20 cellular contexts compared by ENCODE assay signal in genomic region chr7:80105706-80106408, GRCh38. TPM values are rescaled to one million over a fixed set of nuclear protein-coding genes. Genes with fewer than 3 reads are reported as not detected.
DNase-seq lines count a peak whose midpoint lies in the region; ATAC-seq and TF ChIP-seq lines count a peak whose summit lies in the region.
"Had no signal": no experiment of that assay in that cellular context is flagged by ENCODE, and none has a peak within 500 bp of the region (broad histone marks: within the 10 kb centered on the region; RNA-seq: fewer than 3 reads in every experiment).

No MANE protein-coding gene starts in this region.

- H3K4me2 ChIP-seq in OCI-LY7 (ENCODE audit: low read length), result no peak overlapping the region

- no peaks in the 10 kb centered on the region for H4K20me1 ChIP-seq in OCI-LY7 (ENCODE audit: insufficient read depth, low read length)

- H3K4me3 Mint-ChIP-seq in activated naive CD8-positive, alpha-beta T cell treated with anti-CD3 and anti-CD28 coated beads, Interleukin-2, amount 10 ng/mL, durations not matched to agents 7 days and 5 days, result no peak overlapping the region
- no peak overlapping the region for H3K4me3 Mint-ChIP-seq in activated naive CD8-positive, alpha-beta T cell treated with anti-CD3 and anti-CD28 coated beads for 36 hours
- H3K4me3 Mint-ChIP-seq: activated CD4-positive, alpha-beta memory T cell treated with anti-CD3 and anti-CD28 coated beads, Interleukin-2, amount 10 ng/mL, durations not matched to agents 7 days and 5 days; activated naive CD4-positive, alpha-beta T cell treated with anti-CD3 and anti-CD28 coated beads for 36 hours had no signal

- in situ Hi-C loops in transverse colon (cut with MboI; ENCODE audit: low pct_ligation_motif_present in 1 of 4, low pct_unique_long_range_greater_than_20kb in 1 of 4, low sequenced_read_pairs in 3 of 4), result no loop called here

- no peaks in the 10 kb centered on the region for H3K9me3 ChIP-seq in transverse colon
- H3K9me3 ChIP-seq in OCI-LY7 (ENCODE audit: low read length), result no peaks in the 10 kb centered on the region
- no peaks in the 10 kb centered on the region for H3K9me3 ChIP-seq in gastroesophageal sphincter

- peaks cover 22% of the 10 kb centered on the region for H3K4me1 Mint-ChIP-seq in activated naive CD8-positive, alpha-beta T cell treated with anti-CD3 and anti-CD28 coated beads, Interleukin-2, amount 10 ng/mL, durations not matched to agents 7 days and 5 days
- H3K4me1 Mint-ChIP-seq in activated naive CD8-positive, alpha-beta T cell treated with anti-CD3 and anti-CD28 coated beads for 36 hours, result peaks cover 21% of the 10 kb centered on the region

- H3K36me3 ChIP-seq in transverse colon, result no peaks in the 10 kb centered on the region
- H3K36me3 ChIP-seq in OCI-LY7 (ENCODE audit: insufficient read depth, low read length), result no peaks in the 10 kb centered on the region
- H3K36me3 ChIP-seq in gastroesophageal sphincter, result no peaks in the 10 kb centered on the region

- peak overlapping the region; percentile 10 for H3K27ac Mint-ChIP-seq in activated naive CD8-positive, alpha-beta T cell treated with anti-CD3 and anti-CD28 coated beads, Interleukin-2, amount 10 ng/mL, durations not matched to agents 7 days and 5 days
- H3K27ac Mint-ChIP-seq in activated naive CD8-positive, alpha-beta T cell treated with anti-CD3 and anti-CD28 coated beads for 36 hours, result no peak overlapping the region
- H3K27ac Mint-ChIP-seq: activated naive CD4-positive, alpha-beta T cell treated with anti-CD3 and anti-CD28 coated beads for 36 hours had no signal

- no peaks in the 10 kb centered on the region for H3K9me3 Mint-ChIP-seq in activated naive CD8-positive, alpha-beta T cell treated with anti-CD3 and anti-CD28 coated beads, Interleukin-2, amount 10 ng/mL, durations not matched to agents 7 days and 5 days
- no peaks in the 10 kb centered on the region for H3K9me3 Mint-ChIP-seq in activated naive CD8-positive, alpha-beta T cell treated with anti-CD3 and anti-CD28 coated beads for 36 hours
- H3K9me3 Mint-ChIP-seq: activated CD4-positive, alpha-beta memory T cell treated with anti-CD3 and anti-CD28 coated beads, Interleukin-2, amount 10 ng/mL, durations not matched to agents 7 days and 5 days; activated naive CD4-positive, alpha-beta T cell treated with anti-CD3 and anti-CD28 coated beads for 36 hours; naive B cell had no signal

- H3K4me3 ChIP-seq in transverse colon (peak overlapping the region in 1 of 4 donors; percentile 13), OCI-LY7 (ENCODE audit: low read depth, low read length, poor library complexity, severe bottlenecking) (no peak overlapping the region), gastroesophageal sphincter (no peak overlapping the region)
- H3K4me3 ChIP-seq: lung had no signal

- BruUV-seq in OCI-LY7 (replicated peaks; lab: Mats Ljungman, UMichigan), result no TSS peak

- H2AFZ ChIP-seq in OCI-LY7 (ENCODE audit: low read length), result no peak overlapping the region

- CTCF ChIA-PET in OCI-LY7 (lab: Charles Lee; ENCODE audit: unreplicated experiment), result no interaction called here

- no peak for DNase-seq in activated naive CD8-positive, alpha-beta T cell treated with anti-CD3 and anti-CD28 coated beads, Interleukin-2, amount 10 ng/mL, durations not matched to agents 7 days and 5 days
- no peak for DNase-seq in activated naive CD8-positive, alpha-beta T cell treated with anti-CD3 and anti-CD28 coated beads for 36 hours
- peak; percentile 60 for DNase-seq in NOMO-1 treated with DMSO at 0.1 percent for 48 hours (lab: John Stamatoyannopoulos, UW; ENCODE audit: unreplicated experiment)
- no peak for DNase-seq in left colon
- no peak for DNase-seq in transverse colon
- no peak for DNase-seq in OCI-LY7 (ENCODE audit: low spot score)
- no peak for DNase-seq in DMS79 (lab: John Stamatoyannopoulos, UW)
- DNase-seq: activated CD4-positive, alpha-beta memory T cell treated with anti-CD3 and anti-CD28 coated beads, Interleukin-2, amount 10 ng/mL, durations not matched to agents 7 days and 5 days; activated naive CD4-positive, alpha-beta T cell treated with anti-CD3 and anti-CD28 coated beads for 36 hours; CD4-positive, CD25-positive, alpha-beta regulatory T cell; DMS53; naive B cell; NCI-H187 treated with DMSO at 0.1 percent for 48 hours; NCI-H446 treated with DMSO at 0.1 percent for 48 hours; NK-92 treated with Interleukin-12 subunit alpha and Interleukin-12 subunit beta, amount 100 ng/mL, for 24 hours; stimulated activated CD4-positive, alpha-beta T cell treated with anti-CD3 and anti-CD28 coated beads, Interleukin-4, amount 100 ng/mL, for 1 hour; substantia nigra had no signal

- no peaks in the 10 kb centered on the region for H3K9me2 ChIP-seq in OCI-LY7 (ENCODE audit: insufficient read depth, low read length)

- POLR2A ChIA-PET in activated naive CD8-positive, alpha-beta T cell treated with anti-CD3 and anti-CD28 coated beads, Interleukin-2, amount 10 ng/mL, durations not matched to agents 7 days and 5 days (lab: Charles Lee), result no interaction called here
- POLR2A ChIA-PET in OCI-LY7 (lab: Charles Lee), result interaction anchor here (0.8 kb wide), 1 partner anchor 9 kb away, joined by 3 read pairs; no protein-coding TSS in a partner anchor

- H3K27me3 Mint-ChIP-seq in activated naive CD8-positive, alpha-beta T cell treated with anti-CD3 and anti-CD28 coated beads, Interleukin-2, amount 10 ng/mL, durations not matched to agents 7 days and 5 days, result peaks cover 7% of the 10 kb centered on the region
- H3K27me3 Mint-ChIP-seq in activated naive CD8-positive, alpha-beta T cell treated with anti-CD3 and anti-CD28 coated beads for 36 hours, result no peaks in the 10 kb centered on the region
- H3K27me3 Mint-ChIP-seq: activated CD4-positive, alpha-beta memory T cell treated with anti-CD3 and anti-CD28 coated beads, Interleukin-2, amount 10 ng/mL, durations not matched to agents 7 days and 5 days; CD4-positive, CD25-positive, alpha-beta regulatory T cell; naive B cell had no signal

- H3K79me2 ChIP-seq in OCI-LY7 (ENCODE audit: insufficient read depth, low read depth, low read length), result no peaks in the 10 kb centered on the region

- H3K27ac ChIP-seq in transverse colon, result peak overlapping the region; percentile 56 to 74 (median 72)
- H3K27ac ChIP-seq in OCI-LY7 (ENCODE audit: low read depth, low read length, poor library complexity, severe bottlenecking), result no peak overlapping the region
- H3K27ac ChIP-seq in gastroesophageal sphincter, result no peak overlapping the region

- H3K27me3 ChIP-seq in transverse colon (no peaks in the 10 kb centered on the region), gastroesophageal sphincter (no peaks in the 10 kb centered on the region)

- WGBS in transverse colon (ENCODE audit: low coverage in 1 of 2), 2 donors, result 46% methylated on average over 3 of the region's 3 CpGs; no CpG with 5 or more reads in 1 of the 2 donors
- 81 to 90% methylated on average over 3 of the region's 3 CpGs for WGBS in gastroesophageal sphincter (ENCODE audit: low coverage in 1 of 2), 2 donors

- TF ChIP-seq CTCF in transverse colon (IDR thresholded peaks at IDR 0.05), result no peak
- no peak for TF ChIP-seq CTCF in OCI-LY7 (conservative IDR thresholded peaks at IDR 0.05; ENCODE audit: low read length)
- TF ChIP-seq CTCF in gastroesophageal sphincter (IDR thresholded peaks at IDR 0.05), result no peak

- no peak for ATAC-seq in activated naive CD8-positive, alpha-beta T cell treated with anti-CD3 and anti-CD28 coated beads, Interleukin-2, amount 10 ng/mL, durations not matched to agents 7 days and 5 days (ENCODE audit: low read depth)
- peak; percentile 94 for ATAC-seq in left colon
- no peak for ATAC-seq in gastroesophageal sphincter
- ATAC-seq: Right ventricle myocardium inferior had no signal

- intact Hi-C loops in left colon (cut with DNase I, micrococcal nuclease) (no loop called here), transverse colon (cut with DNase I; ENCODE audit: low total_unique reads) (no loop called here), OCI-LY7 (cut with micrococcal nuclease; ENCODE audit: unreplicated experiment) (no loop called here)

- TF ChIP-seq EP300 in transverse colon (IDR thresholded peaks at IDR 0.05; ENCODE audit: low read depth) (no peak), gastroesophageal sphincter (IDR thresholded peaks at IDR 0.05) (no peak)

- TF ChIP-seq POLR2A in transverse colon (IDR thresholded peaks at IDR 0.05), result no peak
- TF ChIP-seq POLR2A in gastroesophageal sphincter (IDR thresholded peaks at IDR 0.05), result no peak

- H3K36me3 Mint-ChIP-seq in activated naive CD8-positive, alpha-beta T cell treated with anti-CD3 and anti-CD28 coated beads, Interleukin-2, amount 10 ng/mL, durations not matched to agents 7 days and 5 days, result no peaks in the 10 kb centered on the region
- no peaks in the 10 kb centered on the region for H3K36me3 Mint-ChIP-seq in activated naive CD8-positive, alpha-beta T cell treated with anti-CD3 and anti-CD28 coated beads for 36 hours
- H3K36me3 Mint-ChIP-seq: CD4-positive, CD25-positive, alpha-beta regulatory T cell; naive B cell had no signal

- H3K4me1 ChIP-seq in transverse colon (peaks cover 13 to 28% (median 23%) of the 10 kb centered on the region in 4 donors), OCI-LY7 (ENCODE audit: insufficient read depth, low read length, poor library complexity, severe bottlenecking) (no peaks in the 10 kb centered on the region), gastroesophageal sphincter (peaks cover 0 to 13% (median 0%) of the 10 kb centered on the region in 3 donors)

RNA-seq across cellular contexts. Expression of gene GNAI1, which starts 28.8 kb away (rescaled TPM):
- under 1 TPM; 0.14 to 0.17 TPM for total RNA-seq in activated naive CD8-positive, alpha-beta T cell treated with anti-CD3 and anti-CD28 coated beads, Interleukin-2, amount 10 ng/mL, durations not matched to agents 7 days and 5 days
- 1 to 10 TPM; 1.6 to 2.0 TPM for total RNA-seq in activated naive CD8-positive, alpha-beta T cell treated with anti-CD3 and anti-CD28 coated beads for 36 hours
- total RNA-seq in left colon (10 to 100 TPM; 22.9 to 31.7 TPM), transverse colon (10 to 100 TPM in 3 of 4 donors, 1 to 10 TPM in 1; 3.0 to 46.0 (median 37.4) TPM), OCI-LY7 (2022) (not detected in 2 replicates), gastroesophageal sphincter (100 to 1,000 TPM in 3 of 4 donors, 10 to 100 TPM in 1; 76.8 to 136 (median 108) TPM)
- not detected in 2 replicates for total RNA-seq in OCI-LY7 (2014; rRNA removed; shearing (Covaris generic))
- total RNA-seq: activated CD4-positive, alpha-beta memory T cell treated with anti-CD3 and anti-CD28 coated beads, Interleukin-2, amount 10 ng/mL, durations not matched to agents 7 days and 5 days had no signal

Comparison
In these comparisons a context has a peak if more than half of its experiments do, and no peak if none do; other contexts are left out.
1. H3K27ac ChIP-seq: peak in transverse colon (4 of 4); none in OCI-LY7 (single experiment) and gastroesophageal sphincter (0 of 4).